In the genomic region with DNA sequence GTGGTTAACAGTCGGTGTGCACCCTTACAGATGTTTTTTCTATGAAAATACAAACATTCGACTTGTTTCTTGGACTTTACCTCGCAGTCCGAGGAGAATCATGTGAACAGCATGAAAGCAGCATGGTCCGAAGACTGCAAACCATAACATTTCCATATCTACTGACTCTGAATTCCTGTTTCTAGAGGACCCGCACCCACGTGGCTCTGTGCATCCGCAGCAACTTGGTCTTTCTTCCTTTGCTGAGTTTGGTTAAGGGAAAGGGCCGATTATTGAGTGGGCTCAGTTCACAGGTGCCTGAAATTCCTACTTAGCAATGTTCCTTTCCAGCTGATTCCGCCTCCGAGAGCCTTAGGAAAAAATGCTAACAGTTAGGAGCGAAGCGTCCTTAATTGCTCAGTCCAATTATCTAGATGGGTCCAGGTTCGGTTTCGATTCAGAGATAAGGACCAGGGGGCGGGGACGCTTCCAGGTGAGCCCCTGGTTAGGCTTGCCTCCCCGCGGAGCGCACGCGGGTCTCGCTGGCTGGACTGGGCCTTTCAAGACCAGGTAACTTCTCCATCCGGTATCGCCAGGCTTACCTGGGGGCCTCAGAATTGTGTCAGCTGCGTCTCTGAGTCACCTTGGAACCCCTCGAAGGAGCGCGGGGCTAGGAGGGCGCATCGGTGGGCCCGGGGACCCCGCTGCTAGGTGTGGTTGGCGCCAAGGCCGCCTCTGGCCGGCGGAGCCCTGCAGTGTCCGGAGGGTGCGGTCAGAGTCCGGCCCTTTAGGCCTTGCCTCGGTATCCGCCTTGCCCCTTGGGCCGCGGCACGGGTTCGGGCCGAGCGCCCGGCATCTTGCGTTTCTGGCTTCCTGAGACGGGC, we compare ENCODE assay signal across 8 cellular contexts. TPM values are rescaled to one million over a fixed set of nuclear protein-coding genes. Genes with fewer than 3 reads are reported as not detected.
DNase-seq lines count a peak whose midpoint lies in the region; ATAC-seq, FAIRE-seq and TF ChIP-seq lines count a peak whose summit lies in the region.

No MANE protein-coding gene starts in this region.

- H3K9me3 Mint-ChIP-seq in activated B cell treated with CpG ODN at 0.5 μM for 24 hours = no peaks in the 10 kb centered on the region

- peaks cover 5% of the 10 kb centered on the region for H3K36me3 Mint-ChIP-seq in activated B cell treated with CpG ODN at 0.5 μM for 24 hours (ENCODE audit: low read depth)

- ATAC-seq in activated B cell treated with CpG ODN at 0.5 μM for 24 hours (ENCODE audit: low read depth) (no peak), heart right ventricle (peak in 7 of 8 donors; percentile 0 to 45 (median 23))

- TF ChIP-seq CTCF in GM06990 (IDR thresholded peaks at IDR 0.05; ENCODE audit: insufficient read depth, low read length, poor library complexity, severe bottlenecking) (no peak), activated B cell treated with CpG ODN at 0.5 μM for 24 hours (IDR thresholded peaks at IDR 0.05) (no peak), heart right ventricle (IDR thresholded peaks at IDR 0.05) (no peak), sigmoid colon (IDR thresholded peaks at IDR 0.05) (no peak)

- no peak for TF ChIP-seq EP300 in sigmoid colon (IDR thresholded peaks at IDR 0.05)

- intact Hi-C loops in activated B cell treated with CpG ODN at 0.5 μM for 24 hours (cut with micrococcal nuclease) = loop anchor here (5.0 to 10.0 kb wide), 3 partner anchors 67 to 1650 kb away; partner anchors contain the start of genes COMMD1 and UGP2
- intact Hi-C loops in heart right ventricle (cut with DNase I) = loop anchor here in 9 of 10 donors (5.0 to 10.0 kb wide), 13 partner anchors 90 to 660 kb away; partner anchors contain the start of gene XPO1 (in 1 of the 9)
- intact Hi-C loops in sigmoid colon (cut with DNase I) = loop anchor here (5.0 kb wide), 5 partner anchors 98 to 277 kb away; no protein-coding TSS in a partner anchor

- TF ChIP-seq POLR2A in sigmoid colon (IDR thresholded peaks at IDR 0.05) (no peak), GM12892 (IDR thresholded peaks at IDR 0.05; ENCODE audit: low read depth, low read length) (no peak)

- POLR2A ChIA-PET in activated B cell treated with CpG ODN at 0.5 μM for 24 hours (lab: Charles Lee) = interaction anchor here (1.4 to 1.5 kb wide), 4 partner anchors 52 to 341 kb away, joined by 3 to 8 read pairs (median 6); partner anchors contain the start of gene FAM161A

- H3K27me3 ChIP-seq in GM06990 (replicated peaks; ENCODE audit: control insufficient read depth, insufficient read depth, low read length) = no peaks in the 10 kb centered on the region
- no peaks in the 10 kb centered on the region for H3K27me3 ChIP-seq in heart right ventricle
- no peaks in the 10 kb centered on the region for H3K27me3 ChIP-seq in sigmoid colon
- no peaks in the 10 kb centered on the region for H3K27me3 ChIP-seq in MG63

- H3K4me1 Mint-ChIP-seq in activated B cell treated with CpG ODN at 0.5 μM for 24 hours = peaks cover 29% of the 10 kb centered on the region

- 55 to 59% methylated on average over 51 of the region's 51 CpGs for WGBS in heart right ventricle, 2 donors
- 42 to 46% methylated on average over 51 of the region's 51 CpGs for WGBS in sigmoid colon, 2 donors

- DNase-seq in GM06990 (ENCODE audit: extremely low read depth, insufficient read length) (peak; percentile 47), activated B cell treated with CpG ODN at 0.5 μM for 24 hours (no peak), heart right ventricle (peak in 1 of 2 donors; percentile 27), sigmoid colon (no peak), MG63 (no peak), GM12892 (ENCODE audit: insufficient read length) (no peak), ACHN (no peak)
- no peak for DNase-seq in stimulated activated CD4-positive, alpha-beta T cell treated with anti-CD3 and anti-CD28 coated beads, Interleukin-4, amount 100 ng/mL, for 4 hours

- in situ Hi-C loops in ACHN (cut with HindIII; ENCODE audit: low pct_ligation_motif_present, low pct_unique_long_range_greater_than_20kb, low sequenced_read_pairs) = no loop called here

- no peaks in the 10 kb centered on the region for H3K9me3 ChIP-seq in heart right ventricle
- H3K9me3 ChIP-seq in sigmoid colon = no peaks in the 10 kb centered on the region
- H3K9me3 ChIP-seq in MG63 = no peaks in the 10 kb centered on the region

- H3K4me3 ChIP-seq in GM06990 (replicated peaks; ENCODE audit: low read depth, low read length) (peak overlapping the region; percentile 78), heart right ventricle (peak overlapping the region; percentile 62 to 99 (median 92)), sigmoid colon (peak overlapping the region; percentile 83 to 98 (median 92)), MG63 (no peak overlapping the region; the same call in 1 of the 2 replicates)

- H3K4me1 ChIP-seq in heart right ventricle (peaks cover 0 to 45% (median 31%) of the 10 kb centered on the region in 9 donors), sigmoid colon (peaks cover 0 to 36% (median 21%) of the 10 kb centered on the region in 4 donors)

- H3K36me3 ChIP-seq in GM06990 (ENCODE audit: control insufficient read depth, insufficient read depth, low read length) (0 out of 2 replicates have a peak, but pooled peaks cover 1% of the 10 kb centered on the region), heart right ventricle (no peaks in the 10 kb centered on the region), sigmoid colon (no peaks in the 10 kb centered on the region), MG63 (no peaks in the 10 kb centered on the region)

- H3K4me3 Mint-ChIP-seq in activated B cell treated with CpG ODN at 0.5 μM for 24 hours = peak overlapping the region; percentile 85

- no peak overlapping the region for H3K27ac Mint-ChIP-seq in activated B cell treated with CpG ODN at 0.5 μM for 24 hours

- no peak for FAIRE-seq in GM12892 (lab: Jason Lieb, UNC)

- CTCF ChIA-PET in activated B cell treated with CpG ODN at 0.5 μM for 24 hours (lab: Charles Lee) = no interaction called here

- H3K27me3 Mint-ChIP-seq in activated B cell treated with CpG ODN at 0.5 μM for 24 hours = no peaks in the 10 kb centered on the region

- H3K27ac ChIP-seq in heart right ventricle (peak overlapping the region; percentile 91 to 97 (median 95)), sigmoid colon (peak overlapping the region; percentile 94 to 98 (median 96))

RNA-seq across cellular contexts. Expression of gene B3GNT2, which starts 1.1 kb away (rescaled TPM):
- total RNA-seq in activated B cell treated with CpG ODN at 0.5 μM for 24 hours = 34.0 and 34.9 TPM in 2 replicates
- total RNA-seq in heart right ventricle = 10 to 100 TPM; 11.8 to 33.5 (median 18.1) TPM
- polyA plus RNA-seq in heart right ventricle = 10 to 100 TPM; 10.4 to 10.8 TPM
- total RNA-seq in sigmoid colon = 10 to 100 TPM; 16.9 to 25.8 (median 24.0) TPM
- polyA plus RNA-seq in sigmoid colon = 10 to 100 TPM; 12.3 to 19.3 (median 17.4) TPM
- 8.8 and 13.2 TPM in 2 replicates for total RNA-seq in MG63 (2014; rRNA removed; shearing (Covaris generic); ENCODE audit: low replicate concordance)
- polyA plus RNA-seq in GM12892 (2012; ENCODE audit: missing spikeins) = 65.4 TPM
